In the genomic region with DNA sequence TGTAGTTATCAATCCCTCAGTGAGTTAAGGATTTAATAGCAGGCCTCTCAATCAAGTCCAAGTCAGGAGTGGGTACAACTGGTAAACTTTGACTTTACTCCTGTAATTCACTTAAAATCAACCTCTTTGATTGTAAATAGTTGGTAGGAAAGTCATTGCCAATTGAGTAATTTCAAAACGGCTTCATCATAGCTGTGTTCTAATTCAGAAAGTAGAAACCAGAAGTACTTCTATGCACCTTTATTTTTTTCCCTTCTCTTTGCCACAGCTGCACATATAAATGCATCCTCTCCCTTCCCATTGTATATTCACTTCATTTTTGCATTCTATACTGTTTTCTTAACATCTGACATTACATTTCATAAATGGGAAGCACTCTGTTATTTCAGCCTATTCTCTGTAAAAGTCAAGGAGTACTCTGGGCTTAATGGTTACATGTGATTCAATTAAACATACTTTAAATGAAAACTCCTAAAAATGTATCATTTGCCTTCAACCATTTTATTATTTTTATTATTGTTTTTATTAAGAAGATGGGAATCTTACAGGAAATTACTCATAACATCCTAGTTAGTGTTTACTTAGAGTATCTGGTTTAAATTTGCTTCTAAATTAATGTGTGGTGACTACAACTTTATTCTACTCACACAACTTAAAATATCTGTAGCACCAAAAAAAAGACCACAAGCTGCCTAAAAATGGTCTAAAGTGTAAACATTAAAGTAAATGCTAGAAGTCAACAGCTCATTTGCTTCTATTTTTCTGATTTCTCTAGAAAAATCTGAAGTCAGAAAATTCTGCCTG, we compare ENCODE assay signal across 3 cellular contexts.
A peak's percentile ranks its signal among the peaks of the same experiment; 100 is the strongest.
TF ChIP-seq lines count a peak whose summit lies in the region.

No MANE protein-coding gene starts in this region.

TF ChIP-seq in SK-N-SH, 30 proteins besides CTCF, POLR2A, EP300 and RAD21:
- TF ChIP-seq, protein P1, sequence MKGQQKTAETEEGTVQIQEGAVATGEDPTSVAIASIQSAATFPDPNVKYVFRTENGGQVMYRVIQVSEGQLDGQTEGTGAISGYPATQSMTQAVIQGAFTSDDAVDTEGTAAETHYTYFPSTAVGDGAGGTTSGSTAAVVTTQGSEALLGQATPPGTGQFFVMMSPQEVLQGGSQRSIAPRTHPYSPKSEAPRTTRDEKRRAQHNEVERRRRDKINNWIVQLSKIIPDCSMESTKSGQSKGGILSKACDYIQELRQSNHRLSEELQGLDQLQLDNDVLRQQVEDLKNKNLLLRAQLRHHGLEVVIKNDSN (IDR thresholded peaks at IDR 0.05; ENCODE audit: borderline replicate concordance, low read depth) = no peak
- TF ChIP-seq TCF12 (IDR thresholded peaks at IDR 0.05) = peak; percentile 48
TF ChIP-seq in SK-N-SH: peak in this region for 1.

TF ChIP-seq in SK-N-SH treated with all-trans-retinoic acid at 6 μM for 48 hours, 23 proteins besides CTCF, POLR2A, EP300 and RAD21 (continued from another document):
- TF ChIP-seq RARB (CRISPR knock-in tag; IDR thresholded peaks at IDR 0.05) = no peak
- TF ChIP-seq SNAI2 (CRISPR knock-in tag; IDR thresholded peaks at IDR 0.05) = no peak
- no peak for TF ChIP-seq ZNF565 (CRISPR knock-in tag; conservative IDR thresholded peaks at IDR 0.05; ENCODE audit: low read depth)
- TF ChIP-seq GLIS3 (CRISPR knock-in tag; IDR thresholded peaks at IDR 0.05) = no peak
- TF ChIP-seq ZNF8 (CRISPR knock-in tag; IDR thresholded peaks at IDR 0.05) = no peak
- TF ChIP-seq PPARA (CRISPR knock-in tag; IDR thresholded peaks at IDR 0.05; ENCODE audit: borderline replicate concordance) = no peak
- TF ChIP-seq TCF4 (CRISPR knock-in tag; IDR thresholded peaks at IDR 0.05; ENCODE audit: borderline replicate concordance) = no peak
- no peak for TF ChIP-seq ARNTL (CRISPR knock-in tag; IDR thresholded peaks at IDR 0.05; ENCODE audit: borderline replicate concordance, low read depth)
- TF ChIP-seq ZNF70 (CRISPR knock-in tag; IDR thresholded peaks at IDR 0.05) = no peak
- no peak for TF ChIP-seq CSDC2 (CRISPR knock-in tag; IDR thresholded peaks at IDR 0.05)
- no peak for TF ChIP-seq TSHZ2 (CRISPR knock-in tag; IDR thresholded peaks at IDR 0.05)

TF ChIP-seq in endothelial cell of umbilical vein, 7 proteins besides CTCF, POLR2A, EP300 and RAD21:
- TF ChIP-seq MYC (IDR thresholded peaks at IDR 0.05; ENCODE audit: low read depth, low read length) (no peak), JUN (IDR thresholded peaks at IDR 0.05; ENCODE audit: borderline replicate concordance, insufficient read depth, insufficient read length, low read depth) (peak; percentile 14)
TF ChIP-seq in endothelial cell of umbilical vein: peak in this region for 1.
